Comparison of ENCODE assay signal across 34 cellular contexts in genomic region chr6:131770776-131771175, GRCh38. TPM values are rescaled to one million over a fixed set of nuclear protein-coding genes. Genes with fewer than 3 reads are reported as not detected.
"Had no signal": no experiment of that assay in that cellular context is flagged by ENCODE, and none has a peak within 500 bp of the region (broad histone marks: within the 10 kb centered on the region; RNA-seq: fewer than 3 reads in every experiment).

No MANE protein-coding gene starts in this region.

- H3K4me1 ChIP-seq: left lung, lower lobe of right lung, pancreas, prostate gland, sigmoid colon, suprapubic skin, upper lobe of left lung had no signal

- DNase-seq: head of caudate nucleus; hypothalamus; immature natural killer cell; kidney; left colon; left lung; lower lobe of right lung; mammary epithelial cell; midbrain; mucosa of descending colon; naive thymus-derived CD4-positive, alpha-beta T cell; pancreas; posterior cingulate gyrus; retina; right cardiac atrium; sigmoid colon; small intestine; stimulated activated CD4-positive, alpha-beta T cell treated with anti-CD3 and anti-CD28 coated beads, Interleukin-1b, Interleukin-23, amount 100 ng/mL, for 48 hours; stimulated activated CD4-positive, alpha-beta T cell treated with anti-CD3 and anti-CD28 coated beads, Interleukin-2, amount 100 ng/mL, for 48 hours; stimulated activated naive B cell treated with anti-CD40 and anti-IgM and Interleukin-4, amounts not matched to agents 10 μg/mL and 1 μg/mL and 100 μg/mL, for 72 hours; stimulated activated naive CD8-positive, alpha-beta T cell treated with anti-CD3 and anti-CD28 coated beads, Interleukin-15, Interleukin-2, amounts not matched to agents 100 U/mL and 50 U/mL, for 24 hours; stomach; transverse colon; upper lobe of left lung had no signal

- ATAC-seq: left colon; left lung; lower lobe of right lung; mucosa of descending colon; naive thymus-derived CD4-positive, alpha-beta T cell; natural killer cell treated with Interleukin-12 subunit alpha and Interleukin-12 subunit beta and Interleukin-15 and Interleukin-18, amount 100 ng/mL, for 72 hours; pancreas; stimulated activated naive B cell treated with anti-CD40 and anti-IgM and Interleukin-4, amounts not matched to agents 10 μg/mL and 1 μg/mL and 100 μg/mL, for 72 hours; stimulated activated naive CD8-positive, alpha-beta T cell treated with anti-CD3 and anti-CD28 coated beads, Interleukin-15, Interleukin-2, amounts not matched to agents 100 U/mL and 50 U/mL, for 24 hours had no signal

- H3K27ac ChIP-seq: left lung, lower lobe of right lung, pancreas, prostate gland, sigmoid colon, stomach, suprapubic skin, transverse colon, upper lobe of left lung, vagina had no signal

- H3K9me3 ChIP-seq: left lung, lower lobe of right lung, mucosa of descending colon, pancreas, prostate gland, sigmoid colon, stomach, suprapubic skin, transverse colon, upper lobe of left lung, vagina had no signal

- H3K36me3 ChIP-seq: left lung, lower lobe of right lung, pancreas, prostate gland, sigmoid colon, stomach, suprapubic skin, transverse colon, upper lobe of left lung, vagina had no signal

- H3K27me3 ChIP-seq: left lung, pancreas, sigmoid colon, stomach, suprapubic skin, transverse colon, upper lobe of left lung, vagina had no signal

- H3K4me3 ChIP-seq: left lung, lower lobe of right lung, mucosa of descending colon, pancreas, prostate gland, sigmoid colon, stomach, suprapubic skin, transverse colon, upper lobe of left lung, vagina had no signal

- FAIRE-seq: islet of Langerhans, kidney, pancreas, small intestine had no signal

RNA-seq across cellular contexts. Expression of gene ENPP1, which starts 37.0 kb away (rescaled TPM):
- polyA plus RNA-seq: naive thymus-derived CD4-positive, alpha-beta T cell; neural cell had no signal

RNA-seq across cellular contexts. Expression of gene CTAGE9, which starts 60.0 kb away (rescaled TPM):
- total RNA-seq: kidney; left colon; left lung; liver; lower lobe of right lung; mammary epithelial cell; mesenteric fat pad; mucosa of descending colon; myocyte; naive thymus-derived CD4-positive, alpha-beta T cell; natural killer cell treated with Interleukin-12 subunit alpha and Interleukin-12 subunit beta and Interleukin-15 and Interleukin-18, amount 100 ng/mL, for 72 hours; pancreas; prostate gland; right cardiac atrium; sigmoid colon; suprapubic skin; transverse colon; upper lobe of left lung; urinary bladder; vagina had no signal
- polyA plus RNA-seq: immature natural killer cell; liver; mammary epithelial cell; naive thymus-derived CD4-positive, alpha-beta T cell; neural cell; pancreas; right cardiac atrium; sigmoid colon; small intestine; stomach; urinary bladder had no signal
